ENCODE assay signal across 13 cellular contexts in the genomic region with DNA sequence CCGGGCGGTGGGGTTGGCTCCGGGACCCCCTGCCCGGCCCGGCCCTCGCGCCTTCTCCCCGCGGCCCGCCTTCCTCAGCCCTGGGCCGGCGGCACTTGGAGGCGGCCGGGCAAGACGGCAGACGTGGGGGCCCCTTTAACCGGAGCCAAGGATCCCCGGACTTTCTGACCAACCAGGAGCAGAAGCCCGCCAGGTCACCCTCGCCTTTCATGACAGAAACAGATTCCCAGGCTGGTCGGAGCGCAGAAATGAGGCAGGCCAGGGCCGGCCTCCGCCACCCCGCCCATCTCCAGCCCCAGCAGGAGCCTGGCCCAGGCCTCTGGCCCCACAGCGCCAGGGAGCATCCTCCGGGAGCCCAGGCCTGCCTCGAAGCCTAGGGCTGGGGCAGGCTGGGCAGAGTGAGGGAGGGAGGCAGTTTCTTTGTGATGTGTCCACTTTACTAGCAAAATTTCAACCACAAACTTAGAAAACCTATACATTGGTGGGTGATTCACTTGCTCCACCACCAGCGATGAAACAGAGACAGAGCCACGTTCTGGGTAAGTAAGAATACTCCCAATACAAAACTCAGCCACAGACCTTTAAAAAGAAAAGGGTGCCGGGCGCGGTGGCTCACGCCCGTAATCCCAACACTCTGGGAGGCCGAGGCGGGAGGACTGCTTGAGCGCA. TPM values are rescaled to one million over a fixed set of nuclear protein-coding genes. Genes with fewer than 3 reads are reported as not detected.
DNase-seq lines count a peak whose midpoint lies in the region; ATAC-seq and TF ChIP-seq lines count a peak whose summit lies in the region.
"Had no signal": no experiment of that assay in that cellular context is flagged by ENCODE, and none has a peak within 500 bp of the region (broad histone marks: within the 10 kb centered on the region; RNA-seq: fewer than 3 reads in every experiment).

No MANE protein-coding gene starts in this region.

- H3K4me3 Mint-ChIP-seq in activated CD8-positive, alpha-beta T cell treated with anti-CD3 and anti-CD28 coated beads for 36 hours, result no peak overlapping the region
- H3K4me3 Mint-ChIP-seq in activated CD8-positive, alpha-beta T cell treated with anti-CD3 and anti-CD28 coated beads, Interleukin-2, amount 10 ng/mL, durations not matched to agents 7 days and 5 days, result no peak overlapping the region
- H3K4me3 Mint-ChIP-seq in T-cell, result no peak overlapping the region

- H3K9me3 Mint-ChIP-seq in activated CD8-positive, alpha-beta T cell treated with anti-CD3 and anti-CD28 coated beads for 36 hours, result no peaks in the 10 kb centered on the region
- no peaks in the 10 kb centered on the region for H3K9me3 Mint-ChIP-seq in activated CD8-positive, alpha-beta T cell treated with anti-CD3 and anti-CD28 coated beads, Interleukin-2, amount 10 ng/mL, durations not matched to agents 7 days and 5 days (ENCODE audit: insufficient read depth)
- H3K9me3 Mint-ChIP-seq in T-cell, result no peaks in the 10 kb centered on the region

- CTCF ChIA-PET in activated CD8-positive, alpha-beta T cell treated with anti-CD3 and anti-CD28 coated beads for 36 hours (lab: Charles Lee), result no interaction called here
- CTCF ChIA-PET in activated CD8-positive, alpha-beta T cell treated with anti-CD3 and anti-CD28 coated beads, Interleukin-2, amount 10 ng/mL, durations not matched to agents 7 days and 5 days (lab: Charles Lee), result no interaction called here
- CTCF ChIA-PET in T-cell (lab: Charles Lee), result no interaction called here

- no peak for TF ChIP-seq CTCF in activated CD8-positive, alpha-beta T cell treated with anti-CD3 and anti-CD28 coated beads for 36 hours (IDR thresholded peaks at IDR 0.05)
- TF ChIP-seq CTCF in astrocyte of the spinal cord (IDR thresholded peaks at IDR 0.05; ENCODE audit: low read depth, low read length), result no peak
- no peak for TF ChIP-seq CTCF in testis (IDR thresholded peaks at IDR 0.05)

- peaks cover 43% of the 10 kb centered on the region for H3K27me3 Mint-ChIP-seq in activated CD8-positive, alpha-beta T cell treated with anti-CD3 and anti-CD28 coated beads for 36 hours
- H3K27me3 Mint-ChIP-seq in activated CD8-positive, alpha-beta T cell treated with anti-CD3 and anti-CD28 coated beads, Interleukin-2, amount 10 ng/mL, durations not matched to agents 7 days and 5 days (ENCODE audit: low read depth), result peaks cover 37% of the 10 kb centered on the region
- peaks cover 34 to 62% of the 10 kb centered on the region in 2 donors for H3K27me3 Mint-ChIP-seq in T-cell

- no peaks in the 10 kb centered on the region for H3K4me1 ChIP-seq in testis
- H3K4me1 ChIP-seq in SJCRH30, result no peaks in the 10 kb centered on the region

- 38 to 72% methylated on average over 10 to 28 of the region's 38 CpGs for WGBS in testis, 2 donors

- no peak for TF ChIP-seq POLR2A in testis (IDR thresholded peaks at IDR 0.05)

- H3K9me3 ChIP-seq in testis (no peaks in the 10 kb centered on the region), SJCRH30 (replicated peaks) (no peaks in the 10 kb centered on the region)
- H3K9me3 ChIP-seq: A549, thyroid gland had no signal

- DNase-seq in activated CD8-positive, alpha-beta T cell treated with anti-CD3 and anti-CD28 coated beads for 36 hours, result peak; percentile 55
- no peak for DNase-seq in activated CD8-positive, alpha-beta T cell treated with anti-CD3 and anti-CD28 coated beads, Interleukin-2, amount 10 ng/mL, durations not matched to agents 7 days and 5 days
- DNase-seq in astrocyte of the spinal cord (ENCODE audit: low read depth, low spot score) (peak; percentile 13), testis (no peak), SJCRH30 (no peak), T-cell (no peak)
- no peak for DNase-seq in activated CD8-positive, alpha-beta memory T cell treated with anti-CD3 and anti-CD28 coated beads, Interleukin-2, amount 50 U/mL, for 48 hours
- DNase-seq: activated gamma-delta T cell treated with Interleukin-2 at 50 U/mL for 16 hours, NCI-H345, thyroid gland had no signal

- no peaks in the 10 kb centered on the region for H3K36me3 Mint-ChIP-seq in activated CD8-positive, alpha-beta T cell treated with anti-CD3 and anti-CD28 coated beads for 36 hours (ENCODE audit: low read depth)
- no peaks in the 10 kb centered on the region for H3K36me3 Mint-ChIP-seq in activated CD8-positive, alpha-beta T cell treated with anti-CD3 and anti-CD28 coated beads, Interleukin-2, amount 10 ng/mL, durations not matched to agents 7 days and 5 days (ENCODE audit: low read depth)
- H3K36me3 Mint-ChIP-seq in T-cell, result no peaks in the 10 kb centered on the region

- intact Hi-C loops in activated CD8-positive, alpha-beta T cell treated with anti-CD3 and anti-CD28 coated beads for 36 hours (cut with micrococcal nuclease), result no loop called here
- intact Hi-C loops in testis (cut with DNase I; ENCODE audit: low total_unique reads), result no loop called here

- H3K4me3 ChIP-seq in astrocyte of the spinal cord (ENCODE audit: low read depth, low read length) (no peak overlapping the region), testis (peak overlapping the region; percentile 26 to 36), SJCRH30 (no peak overlapping the region)
- H3K4me3 ChIP-seq: A549 had no signal

- no peak overlapping the region for H3K27ac Mint-ChIP-seq in activated CD8-positive, alpha-beta T cell treated with anti-CD3 and anti-CD28 coated beads for 36 hours
- H3K27ac Mint-ChIP-seq in activated CD8-positive, alpha-beta T cell treated with anti-CD3 and anti-CD28 coated beads, Interleukin-2, amount 10 ng/mL, durations not matched to agents 7 days and 5 days, result no peak overlapping the region
- no peak overlapping the region for H3K27ac Mint-ChIP-seq in T-cell

- peak; percentile 37 for ATAC-seq in activated CD8-positive, alpha-beta T cell treated with anti-CD3 and anti-CD28 coated beads for 36 hours
- ATAC-seq in activated CD8-positive, alpha-beta T cell treated with anti-CD3 and anti-CD28 coated beads, Interleukin-2, amount 10 ng/mL, durations not matched to agents 7 days and 5 days, result no peak
- no peak for ATAC-seq in T-cell (replicated peaks in 1 of 4)
- ATAC-seq: A549, esophagus mucosa had no signal

- H3K27me3 ChIP-seq in layer of hippocampus (ENCODE audit: control insufficient read depth, insufficient read depth, low read length) (no peaks in the 10 kb centered on the region), testis (no peaks in the 10 kb centered on the region), SJCRH30 (no peaks in the 10 kb centered on the region)
- H3K27me3 ChIP-seq: thyroid gland had no signal

- H3K36me3 ChIP-seq in testis (ENCODE audit: low read depth, missing control alignments) (no peaks in the 10 kb centered on the region), SJCRH30 (no peaks in the 10 kb centered on the region)
- H3K36me3 ChIP-seq: thyroid gland had no signal

- H3K27ac ChIP-seq in layer of hippocampus (ENCODE audit: low read depth, low read length) (peak overlapping the region; percentile 10), testis (no peak overlapping the region), SJCRH30 (no peak overlapping the region)
- H3K27ac ChIP-seq: A549, thyroid gland had no signal

- in situ Hi-C loops in astrocyte of the spinal cord (cut with HindIII; ENCODE audit: low sequenced_read_pairs), result no loop called here

- H3K4me1 Mint-ChIP-seq in activated CD8-positive, alpha-beta T cell treated with anti-CD3 and anti-CD28 coated beads for 36 hours (ENCODE audit: low read depth), result peaks cover 6% of the 10 kb centered on the region
- H3K4me1 Mint-ChIP-seq in activated CD8-positive, alpha-beta T cell treated with anti-CD3 and anti-CD28 coated beads, Interleukin-2, amount 10 ng/mL, durations not matched to agents 7 days and 5 days (ENCODE audit: low read depth), result peaks cover 5% of the 10 kb centered on the region
- peaks cover 0 to 1% (median 0%) of the 10 kb centered on the region in 3 donors for H3K4me1 Mint-ChIP-seq in T-cell

- POLR2A ChIA-PET in activated CD8-positive, alpha-beta T cell treated with anti-CD3 and anti-CD28 coated beads for 36 hours (lab: Charles Lee), result no interaction called here
- POLR2A ChIA-PET in activated CD8-positive, alpha-beta T cell treated with anti-CD3 and anti-CD28 coated beads, Interleukin-2, amount 10 ng/mL, durations not matched to agents 7 days and 5 days (lab: Charles Lee), result no interaction called here
- POLR2A ChIA-PET in T-cell (lab: Charles Lee), result no interaction called here

RNA-seq across cellular contexts. Expression of a gene that starts 22.5 kb away (rescaled TPM):
- 1 to 10 TPM; 1.6 TPM for total RNA-seq in activated CD8-positive, alpha-beta T cell treated with anti-CD3 and anti-CD28 coated beads for 36 hours
- under 1 TPM; 0.21 to 0.32 TPM for total RNA-seq in activated CD8-positive, alpha-beta T cell treated with anti-CD3 and anti-CD28 coated beads, Interleukin-2, amount 10 ng/mL, durations not matched to agents 7 days and 5 days
- total RNA-seq in testis (10 to 100 TPM; 24.3 to 34.9 TPM), T-cell (1 to 10 TPM; 2.1 to 7.0 (median 5.3) TPM)
- polyA plus RNA-seq in testis (ENCODE audit: insufficient read depth, low read depth, low replicate concordance), result 15.2 TPM
- total RNA-seq in SJCRH30 (2014; rRNA removed; shearing (Covaris generic)), result not detected in 2 replicates

Comparison
In these comparisons a context has a peak if more than half of its experiments do, and no peak if none do; other contexts are left out.
1. DNase-seq: peak in activated CD8-positive, alpha-beta T cell treated with anti-CD3 and anti-CD28 coated beads for 36 hours (single experiment) and astrocyte of the spinal cord (single experiment); none in activated CD8-positive, alpha-beta T cell treated with anti-CD3 and anti-CD28 coated beads, Interleukin-2, amount 10 ng/mL, durations not matched to agents 7 days and 5 days (single experiment), testis (single experiment), activated CD8-positive, alpha-beta memory T cell treated with anti-CD3 and anti-CD28 coated beads, Interleukin-2, amount 50 U/mL, for 48 hours (single experiment), SJCRH30 (0 of 2) and T-cell (0 of 34).
2. H3K4me3 ChIP-seq: peak in testis (2 of 2); none in astrocyte of the spinal cord (single experiment) and SJCRH30 (single experiment).